Comparison of ENCODE assay signal across 8 cellular contexts in the genomic region with DNA sequence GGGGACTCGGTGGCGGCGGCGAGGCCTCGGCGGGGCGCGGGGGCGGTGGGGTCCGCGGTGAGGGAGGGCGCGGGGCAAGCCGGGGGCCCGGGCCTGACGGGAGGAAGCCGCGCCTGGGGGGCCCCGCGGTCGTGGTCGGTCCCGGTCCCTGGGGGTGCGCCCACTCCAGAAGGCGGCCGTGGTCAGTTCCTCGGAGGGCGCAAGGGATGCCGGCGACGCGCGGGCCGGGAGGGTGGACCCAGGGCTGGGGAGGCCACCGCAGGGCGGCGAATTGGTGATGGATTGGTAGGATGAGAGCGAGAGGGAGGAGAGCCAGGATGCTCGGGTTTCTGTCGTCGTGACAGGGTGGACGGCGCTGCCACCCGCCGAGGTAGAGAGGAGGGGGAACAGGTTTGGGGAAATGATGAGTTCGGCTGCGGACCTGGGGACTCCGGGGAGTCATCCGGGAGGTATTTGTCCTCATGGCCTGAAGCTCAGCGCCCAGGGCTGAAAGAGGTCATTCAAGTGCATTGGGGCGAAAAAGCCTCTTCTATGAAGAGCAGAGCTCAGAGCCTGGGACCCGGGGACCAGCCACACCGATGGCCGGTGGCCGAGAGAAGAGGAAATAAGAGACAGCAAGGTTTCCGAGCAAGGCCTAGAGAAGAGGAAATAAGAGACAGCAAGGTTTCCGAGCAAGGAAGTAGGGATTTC. TPM values are rescaled to one million over a fixed set of nuclear protein-coding genes. Genes with fewer than 3 reads are reported as not detected.
DNase-seq lines count a peak whose midpoint lies in the region; ATAC-seq and TF ChIP-seq lines count a peak whose summit lies in the region.

No MANE protein-coding gene starts in this region.

- WGBS in thyroid gland, 2 donors: 0 to 2% methylated on average over 27 to 29 of the region's 57 CpGs

- peaks cover 42% of the 10 kb centered on the region for H3K79me2 ChIP-seq in ACC112 (ENCODE audit: control insufficient read depth, insufficient read depth, low read length, unreplicated experiment)

- TF ChIP-seq POLR2A in thyroid gland (IDR thresholded peaks at IDR 0.05): no peak

- no peaks in the 10 kb centered on the region for H3K9me3 ChIP-seq in thyroid gland

- peaks cover 22% of the 10 kb centered on the region for H3K4me1 Mint-ChIP-seq in activated T-helper 17 cell treated with anti-CD3 and anti-CD28 coated beads, Interleukin-2, amount 50 U/mL, for 72 hours
- peaks cover 23% of the 10 kb centered on the region in 2 donors for H3K4me1 Mint-ChIP-seq in natural killer cell treated with Interleukin-12 subunit alpha and Interleukin-12 subunit beta and Interleukin-15 and Interleukin-18, amount 100 ng/mL, for 72 hours (ENCODE audit: low read depth in 2 of 2)

- H3K9me3 Mint-ChIP-seq in activated T-helper 17 cell treated with anti-CD3 and anti-CD28 coated beads, Interleukin-2, amount 50 U/mL, for 72 hours: no peaks in the 10 kb centered on the region
- H3K9me3 Mint-ChIP-seq in natural killer cell treated with Interleukin-12 subunit alpha and Interleukin-12 subunit beta and Interleukin-15 and Interleukin-18, amount 100 ng/mL, for 72 hours: no peaks in the 10 kb centered on the region

- peak overlapping the region; percentile 80 for H3K4me3 ChIP-seq in ACC112 (ENCODE audit: low read depth, low read length)
- H3K4me3 ChIP-seq in thyroid gland (replicated peaks in 1 of 3): peak overlapping the region; percentile 27 to 63 (median 61)

- intact Hi-C loops in thyroid gland (cut with DNase I): no loop called here

- DNase-seq in NOMO-1 (lab: John Stamatoyannopoulos, UW; ENCODE audit: unreplicated experiment in 2 of 2) (peak; percentile 35 to 49), fibroblast of peridontal ligament (ENCODE audit: extremely low read depth) (peak; percentile 26), thyroid gland (peak; percentile 45 to 46)
- peak; percentile 62 for DNase-seq in natural killer cell treated with Interleukin-12 subunit alpha and Interleukin-12 subunit beta and Interleukin-15 and Interleukin-18, amount 100 ng/mL, for 72 hours (ENCODE audit: low spot score)

- H3K36me3 ChIP-seq in ACC112 (ENCODE audit: insufficient read depth, low read length) (0 out of 2 replicates have a peak, but pooled peaks cover 4% of the 10 kb centered on the region), thyroid gland (peaks cover 3 to 4% of the 10 kb centered on the region in 2 donors)

- TF ChIP-seq CTCF in thyroid gland (IDR thresholded peaks at IDR 0.05): no peak

- H3K36me3 Mint-ChIP-seq in activated T-helper 17 cell treated with anti-CD3 and anti-CD28 coated beads, Interleukin-2, amount 50 U/mL, for 72 hours (ENCODE audit: low read depth): peaks cover 25% of the 10 kb centered on the region
- peaks cover 15% of the 10 kb centered on the region for H3K36me3 Mint-ChIP-seq in natural killer cell treated with Interleukin-12 subunit alpha and Interleukin-12 subunit beta and Interleukin-15 and Interleukin-18, amount 100 ng/mL, for 72 hours

- no peaks in the 10 kb centered on the region for H3K27me3 ChIP-seq in ACC112 (ENCODE audit: insufficient read depth, low read length)
- H3K27me3 ChIP-seq in thyroid gland: no peaks in the 10 kb centered on the region

- H3K27ac ChIP-seq in ACC112 (ENCODE audit: low read depth, low read length): no peak overlapping the region
- peak overlapping the region; percentile 45 to 78 (median 69) for H3K27ac ChIP-seq in thyroid gland

- H3K4me1 ChIP-seq in ACC112 (ENCODE audit: control insufficient read depth, insufficient read depth, low read length, unreplicated experiment): peaks cover 10% of the 10 kb centered on the region
- peaks cover 0 to 4% of the 10 kb centered on the region in 2 donors for H3K4me1 ChIP-seq in thyroid gland

- peak overlapping the region; percentile 78 for H2AFZ ChIP-seq in ACC112 (ENCODE audit: low read length, unreplicated experiment)

- ATAC-seq in GM18511 (IDR thresholded peaks at IDR 0.05; ENCODE audit: unreplicated experiment) (peak; percentile 37), HG02981 (IDR thresholded peaks at IDR 0.05; ENCODE audit: unreplicated experiment) (peak; percentile 24)
- ATAC-seq in activated T-helper 17 cell treated with anti-CD3 and anti-CD28 coated beads, Interleukin-2, amount 50 U/mL, for 72 hours (replicated peaks): peak; percentile 45
- ATAC-seq in natural killer cell treated with Interleukin-12 subunit alpha and Interleukin-12 subunit beta and Interleukin-15 and Interleukin-18, amount 100 ng/mL, for 72 hours: peak; percentile 62 to 72

- peak overlapping the region; percentile 81 for H3K27ac Mint-ChIP-seq in activated T-helper 17 cell treated with anti-CD3 and anti-CD28 coated beads, Interleukin-2, amount 50 U/mL, for 72 hours
- peak overlapping the region; percentile 92 to 94 for H3K27ac Mint-ChIP-seq in natural killer cell treated with Interleukin-12 subunit alpha and Interleukin-12 subunit beta and Interleukin-15 and Interleukin-18, amount 100 ng/mL, for 72 hours

- no peaks in the 10 kb centered on the region for H3K27me3 Mint-ChIP-seq in activated T-helper 17 cell treated with anti-CD3 and anti-CD28 coated beads, Interleukin-2, amount 50 U/mL, for 72 hours
- no peaks in the 10 kb centered on the region for H3K27me3 Mint-ChIP-seq in natural killer cell treated with Interleukin-12 subunit alpha and Interleukin-12 subunit beta and Interleukin-15 and Interleukin-18, amount 100 ng/mL, for 72 hours

- H3K4me3 Mint-ChIP-seq in activated T-helper 17 cell treated with anti-CD3 and anti-CD28 coated beads, Interleukin-2, amount 50 U/mL, for 72 hours: peak overlapping the region; percentile 87
- H3K4me3 Mint-ChIP-seq in natural killer cell treated with Interleukin-12 subunit alpha and Interleukin-12 subunit beta and Interleukin-15 and Interleukin-18, amount 100 ng/mL, for 72 hours: peak overlapping the region; percentile 97

RNA-seq across cellular contexts. Expression of a gene that starts 0.5 kb away (rescaled TPM):
- total RNA-seq in activated T-helper 17 cell treated with anti-CD3 and anti-CD28 coated beads, Interleukin-2, amount 50 U/mL, for 72 hours: 10 to 100 TPM; 12.3 to 31.9 TPM
- 10 to 100 TPM; 22.0 to 23.0 TPM for total RNA-seq in natural killer cell treated with Interleukin-12 subunit alpha and Interleukin-12 subunit beta and Interleukin-15 and Interleukin-18, amount 100 ng/mL, for 72 hours
- total RNA-seq in thyroid gland: 10 to 100 TPM; 44.8 to 57.3 (median 53.5) TPM

RNA-seq across cellular contexts. Expression of a gene that starts 30.8 kb away (rescaled TPM):
- total RNA-seq in activated T-helper 17 cell treated with anti-CD3 and anti-CD28 coated beads, Interleukin-2, amount 50 U/mL, for 72 hours: 1 to 10 TPM; 3.8 to 9.6 TPM
- total RNA-seq in natural killer cell treated with Interleukin-12 subunit alpha and Interleukin-12 subunit beta and Interleukin-15 and Interleukin-18, amount 100 ng/mL, for 72 hours: 1 to 10 TPM; 7.0 to 7.2 TPM
- total RNA-seq in thyroid gland: 10 to 100 TPM in 2 of 4 donors, 1 to 10 TPM in 2; 6.0 to 15.2 (median 10.8) TPM
